In the genomic region with DNA sequence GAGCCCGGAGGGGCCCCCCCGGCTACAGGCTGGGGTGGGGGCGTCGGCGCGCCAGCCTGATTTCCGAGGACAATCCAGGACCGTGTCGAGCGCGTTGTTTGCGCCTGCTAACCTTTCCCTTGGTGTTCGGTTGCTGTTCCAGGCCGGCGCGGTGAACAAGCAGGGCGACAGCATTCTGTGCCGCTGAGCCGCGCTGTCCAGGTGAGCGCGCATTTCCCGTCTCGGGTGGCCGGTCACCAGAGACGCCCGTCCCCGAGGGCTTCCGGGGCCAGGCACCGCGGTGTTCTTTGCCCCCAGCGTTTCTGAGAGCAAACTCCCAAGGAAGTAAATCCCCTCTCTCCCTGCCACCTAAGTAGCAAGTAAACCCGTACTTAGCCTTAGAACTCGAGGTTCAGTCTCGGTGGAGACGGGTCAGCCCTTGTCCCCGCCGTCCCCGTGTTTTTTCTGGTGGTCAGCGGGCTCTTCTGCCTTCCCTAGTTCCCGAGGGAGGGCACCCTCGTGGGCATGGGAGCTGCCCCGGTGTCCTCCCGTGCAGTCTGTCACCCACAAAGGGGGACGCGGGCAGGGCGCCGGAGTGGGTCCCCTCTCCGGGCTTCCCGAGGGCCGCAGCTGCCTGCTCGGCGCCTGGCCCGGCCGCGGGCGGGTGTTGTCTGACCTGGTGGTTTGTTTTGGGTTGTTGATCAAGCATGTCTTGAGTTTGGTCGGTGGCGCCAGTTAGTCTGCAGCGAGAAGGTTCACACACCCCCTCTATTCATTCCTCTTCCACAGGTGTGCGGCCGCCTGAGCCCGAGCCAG, we compare ENCODE assay signal across 1 cellular context.
TF ChIP-seq lines count a peak whose summit lies in the region.

No MANE protein-coding gene starts in this region.

TF ChIP-seq in HEK293, 187 proteins besides CTCF, POLR2A, EP300 and RAD21 (continued from another document):
- TF ChIP-seq SP7 (tag by site-specific recombination; IDR thresholded peaks at IDR 0.05) (no peak), ZNF629 (tag by site-specific recombination; IDR thresholded peaks at IDR 0.05) (no peak), ZBTB26 (tag by site-specific recombination; optimal IDR thresholded peaks at IDR 0.05) (peak; percentile 94), ZBTB20 (tag by site-specific recombination; IDR thresholded peaks at IDR 0.05) (peak; percentile 28; the same call in 1 of the 2 replicates), GFI1B (tag by site-specific recombination; IDR thresholded peaks at IDR 0.05) (no peak), ZSCAN5A (tag by site-specific recombination; IDR thresholded peaks at IDR 0.05) (no peak), ZNF2 (tag by site-specific recombination; IDR thresholded peaks at IDR 0.05) (peak; percentile 29; the same call in 1 of the 2 replicates), ZNF280D (tag by site-specific recombination; IDR thresholded peaks at IDR 0.05) (no peak), ZNF157 (tag by site-specific recombination; IDR thresholded peaks at IDR 0.05) (no peak), SP3 (tag by site-specific recombination; IDR thresholded peaks at IDR 0.05) (no peak), ZNF521 (tag by site-specific recombination; IDR thresholded peaks at IDR 0.05) (no peak), ZSCAN30 (tag by site-specific recombination; IDR thresholded peaks at IDR 0.05) (no peak), ZNF571 (tag by site-specific recombination; IDR thresholded peaks at IDR 0.05) (no peak), ZNF549 (tag by site-specific recombination; IDR thresholded peaks at IDR 0.05) (no peak)
- TF ChIP-seq, protein P1, sequence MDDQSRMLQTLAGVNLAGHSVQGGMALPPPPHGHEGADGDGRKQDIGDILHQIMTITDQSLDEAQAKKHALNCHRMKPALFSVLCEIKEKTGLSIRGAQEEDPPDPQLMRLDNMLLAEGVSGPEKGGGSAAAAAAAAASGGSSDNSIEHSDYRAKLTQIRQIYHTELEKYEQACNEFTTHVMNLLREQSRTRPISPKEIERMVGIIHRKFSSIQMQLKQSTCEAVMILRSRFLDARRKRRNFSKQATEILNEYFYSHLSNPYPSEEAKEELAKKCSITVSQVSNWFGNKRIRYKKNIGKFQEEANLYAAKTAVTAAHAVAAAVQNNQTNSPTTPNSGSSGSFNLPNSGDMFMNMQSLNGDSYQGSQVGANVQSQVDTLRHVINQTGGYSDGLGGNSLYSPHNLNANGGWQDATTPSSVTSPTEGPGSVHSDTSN (CRISPR knock-in tag; IDR thresholded peaks at IDR 0.05) = peak; percentile 48; the same call in 1 of the 2 replicates
- TF ChIP-seq, protein P2, sequence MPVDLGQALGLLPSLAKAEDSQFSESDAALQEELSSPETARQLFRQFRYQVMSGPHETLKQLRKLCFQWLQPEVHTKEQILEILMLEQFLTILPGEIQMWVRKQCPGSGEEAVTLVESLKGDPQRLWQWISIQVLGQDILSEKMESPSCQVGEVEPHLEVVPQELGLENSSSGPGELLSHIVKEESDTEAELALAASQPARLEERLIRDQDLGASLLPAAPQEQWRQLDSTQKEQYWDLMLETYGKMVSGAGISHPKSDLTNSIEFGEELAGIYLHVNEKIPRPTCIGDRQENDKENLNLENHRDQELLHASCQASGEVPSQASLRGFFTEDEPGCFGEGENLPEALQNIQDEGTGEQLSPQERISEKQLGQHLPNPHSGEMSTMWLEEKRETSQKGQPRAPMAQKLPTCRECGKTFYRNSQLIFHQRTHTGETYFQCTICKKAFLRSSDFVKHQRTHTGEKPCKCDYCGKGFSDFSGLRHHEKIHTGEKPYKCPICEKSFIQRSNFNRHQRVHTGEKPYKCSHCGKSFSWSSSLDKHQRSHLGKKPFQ (tag by site-specific recombination; IDR thresholded peaks at IDR 0.05) = peak; percentile 86
